In genomic region chr3:59469948-59470723, GRCh38 we compare ENCODE assay signal across 13 cellular contexts.
DNase-seq lines count a peak whose midpoint lies in the region; ATAC-seq and TF ChIP-seq lines count a peak whose summit lies in the region.
"Had no signal": no experiment of that assay in that cellular context is flagged by ENCODE, and none has a peak within 500 bp of the region (broad histone marks: within the 10 kb centered on the region; RNA-seq: fewer than 3 reads in every experiment).

No MANE protein-coding gene starts in this region.

- no peaks in the 10 kb centered on the region for H4K20me1 ChIP-seq in OCI-LY7 (ENCODE audit: insufficient read depth, low read length)

- no peak overlapping the region for H2AFZ ChIP-seq in OCI-LY7 (ENCODE audit: low read length)

- no peaks in the 10 kb centered on the region for H3K9me2 ChIP-seq in OCI-LY7 (ENCODE audit: insufficient read depth, low read length)

- H3K9ac ChIP-seq in HUES48 (ENCODE audit: low read depth, low read length), result no peak overlapping the region

- H3K27me3 ChIP-seq in HUES48 (ENCODE audit: control insufficient read depth, insufficient read depth, low read length), result no peaks in the 10 kb centered on the region
- H3K27me3 ChIP-seq in naive thymus-derived CD4-positive, alpha-beta T cell (ENCODE audit: control insufficient read depth in 2 of 2, insufficient read depth in 2 of 2, low read length in 2 of 2), result no peaks in the 10 kb centered on the region
- H3K27me3 ChIP-seq: testis had no signal

- H3K27ac Mint-ChIP-seq in activated naive CD4-positive, alpha-beta T cell treated with anti-CD3 and anti-CD28 coated beads, Interleukin-2, amount 50 U/mL, for 72 hours, result peak overlapping the region in 1 of 2 donors; percentile 18
- peak overlapping the region; percentile 3 to 72 (median 24) for H3K27ac Mint-ChIP-seq in naive thymus-derived CD4-positive, alpha-beta T cell
- H3K27ac Mint-ChIP-seq: activated B cell treated with CpG ODN at 0.5 μM for 24 hours had no signal

- H3K27me3 Mint-ChIP-seq in naive thymus-derived CD4-positive, alpha-beta T cell, result no peaks in the 10 kb centered on the region
- H3K27me3 Mint-ChIP-seq: activated B cell treated with CpG ODN at 0.5 μM for 24 hours had no signal

- H3K79me2 ChIP-seq in OCI-LY7 (ENCODE audit: insufficient read depth, low read depth, low read length), result no peaks in the 10 kb centered on the region

- H3K36me3 ChIP-seq in HUES48 (ENCODE audit: control insufficient read depth, insufficient read depth, low read length) (no peaks in the 10 kb centered on the region), OCI-LY7 (ENCODE audit: insufficient read depth, low read length) (no peaks in the 10 kb centered on the region)
- H3K36me3 ChIP-seq in naive thymus-derived CD4-positive, alpha-beta T cell (ENCODE audit: control insufficient read depth in 2 of 3, insufficient read depth in 3 of 3, low read length in 3 of 3), result no peaks in the 10 kb centered on the region

- intact Hi-C loops in naive thymus-derived CD4-positive, alpha-beta T cell (cut with micrococcal nuclease), result no loop called here
- intact Hi-C loops in OCI-LY7 (cut with micrococcal nuclease; ENCODE audit: unreplicated experiment), result no loop called here

- H3K4me1 Mint-ChIP-seq in naive thymus-derived CD4-positive, alpha-beta T cell, result peaks cover 0 to 44% (median 40%) of the 10 kb centered on the region in 7 donors

- BruUV-seq in OCI-LY7 (replicated peaks; lab: Mats Ljungman, UMichigan), result no TSS peak

- H3K27ac ChIP-seq in HUES48 (ENCODE audit: low read depth, low read length) (peak overlapping the region; percentile 35), OCI-LY7 (ENCODE audit: low read depth, low read length, poor library complexity, severe bottlenecking) (no peak overlapping the region)
- no peak overlapping the region for H3K27ac ChIP-seq in naive thymus-derived CD4-positive, alpha-beta T cell (ENCODE audit: low read depth, low read length)
- H3K27ac ChIP-seq: testis had no signal

- H3K4me2 ChIP-seq in OCI-LY7 (ENCODE audit: low read length), result no peak overlapping the region

- H3K4me3 ChIP-seq in HUES48 (ENCODE audit: low read depth, low read length) (no peak overlapping the region), OCI-LY7 (ENCODE audit: low read depth, low read length, poor library complexity, severe bottlenecking) (no peak overlapping the region)
- H3K4me3 ChIP-seq in naive thymus-derived CD4-positive, alpha-beta T cell (ENCODE audit: low read length), result no peak overlapping the region
- H3K4me3 ChIP-seq: testis had no signal

- peak; percentile 68 to 73 for ATAC-seq in activated naive CD4-positive, alpha-beta T cell treated with anti-CD3 and anti-CD28 coated beads, Interleukin-2, amount 50 U/mL, for 72 hours
- ATAC-seq in naive thymus-derived CD4-positive, alpha-beta T cell, result no peak
- ATAC-seq in HG03521 (IDR thresholded peaks at IDR 0.05; ENCODE audit: unreplicated experiment), result no peak

- POLR2A ChIA-PET in naive thymus-derived CD4-positive, alpha-beta T cell (lab: Charles Lee), result no interaction called here
- POLR2A ChIA-PET in OCI-LY7 (lab: Charles Lee), result interaction anchor here (1.7 kb wide), 1 partner anchor 21 kb away, joined by 5 read pairs; no protein-coding TSS in a partner anchor

- TF ChIP-seq CTCF in OCI-LY7 (conservative IDR thresholded peaks at IDR 0.05; ENCODE audit: low read length), result no peak

- H3K36me3 Mint-ChIP-seq in activated naive CD4-positive, alpha-beta T cell treated with anti-CD3 and anti-CD28 coated beads, Interleukin-2, amount 50 U/mL, for 72 hours, result peaks cover 22 to 25% of the 10 kb centered on the region in 2 donors
- peaks cover 4 to 45% (median 6%) of the 10 kb centered on the region in 5 donors for H3K36me3 Mint-ChIP-seq in naive thymus-derived CD4-positive, alpha-beta T cell

- H3K9me3 Mint-ChIP-seq in activated naive CD4-positive, alpha-beta T cell treated with anti-CD3 and anti-CD28 coated beads, Interleukin-2, amount 50 U/mL, for 72 hours, result peaks cover 16 to 19% of the 10 kb centered on the region in 2 donors
- peaks cover 0 to 33% (median 5%) of the 10 kb centered on the region in 11 donors for H3K9me3 Mint-ChIP-seq in naive thymus-derived CD4-positive, alpha-beta T cell

- CTCF ChIA-PET in naive thymus-derived CD4-positive, alpha-beta T cell (lab: Charles Lee), result interaction anchor here (1.0 kb wide), 1 partner anchor 19 kb away, joined by 3 read pairs; no protein-coding TSS in a partner anchor
- CTCF ChIA-PET in OCI-LY7 (lab: Charles Lee; ENCODE audit: unreplicated experiment), result no interaction called here

- H3K4me3 Mint-ChIP-seq in naive thymus-derived CD4-positive, alpha-beta T cell, result peak overlapping the region in 4 of 10 donors; percentile 14 to 43 (median 22)
- H3K4me3 Mint-ChIP-seq: activated B cell treated with CpG ODN at 0.5 μM for 24 hours had no signal

- no peaks in the 10 kb centered on the region for H3K9me3 ChIP-seq in HUES48 (ENCODE audit: control insufficient read depth, insufficient read depth, low read length)
- no peaks in the 10 kb centered on the region for H3K9me3 ChIP-seq in naive thymus-derived CD4-positive, alpha-beta T cell (ENCODE audit: control insufficient read depth in 2 of 3, low read length in 3 of 3)
- peaks cover 5% of the 10 kb centered on the region; the same call in 1 of the 2 replicates for H3K9me3 ChIP-seq in OCI-LY7 (ENCODE audit: low read length)
- H3K9me3 ChIP-seq: testis had no signal

- DNase-seq in activated CD4-positive, alpha-beta T cell treated with anti-CD3 and anti-CD28 coated beads for 48 hours, result peak; percentile 52
- DNase-seq in activated CD4-positive, alpha-beta T cell treated with anti-CD3 and anti-CD28 coated beads, Interleukin-2, amount 50 U/mL, for 4 hours, result no peak
- DNase-seq in activated naive CD4-positive, alpha-beta T cell treated with anti-CD3 and anti-CD28 coated beads, Interleukin-2, amount 50 U/mL, for 72 hours (ENCODE audit: low spot score in 2 of 2), result peak in 1 of 2 donors; percentile 22
- no peak for DNase-seq in naive thymus-derived CD4-positive, alpha-beta T cell
- DNase-seq in amniotic stem cell (lab: John Stamatoyannopoulos, UW) (no peak), OCI-LY7 (ENCODE audit: low spot score) (no peak)
- DNase-seq: activated B cell treated with CpG ODN at 0.5 μM for 24 hours, amygdala, DMS53, midbrain, testis had no signal

- H3K4me1 ChIP-seq in HUES48 (ENCODE audit: control insufficient read depth, insufficient read depth, low read length), result no peaks in the 10 kb centered on the region
- no peaks in the 10 kb centered on the region for H3K4me1 ChIP-seq in naive thymus-derived CD4-positive, alpha-beta T cell (ENCODE audit: control insufficient read depth in 2 of 2, insufficient read depth in 2 of 2, low read length in 2 of 2)
- H3K4me1 ChIP-seq in OCI-LY7 (ENCODE audit: insufficient read depth, low read length, poor library complexity, severe bottlenecking), result peaks cover 5% of the 10 kb centered on the region
- H3K4me1 ChIP-seq: testis had no signal

Comparison
In these comparisons a context has a peak if more than half of its experiments do, and no peak if none do; other contexts are left out.
1. ATAC-seq: peak in activated naive CD4-positive, alpha-beta T cell treated with anti-CD3 and anti-CD28 coated beads, Interleukin-2, amount 50 U/mL, for 72 hours (2 of 2); none in naive thymus-derived CD4-positive, alpha-beta T cell (single experiment) and HG03521 (single experiment).